In the genomic region with DNA sequence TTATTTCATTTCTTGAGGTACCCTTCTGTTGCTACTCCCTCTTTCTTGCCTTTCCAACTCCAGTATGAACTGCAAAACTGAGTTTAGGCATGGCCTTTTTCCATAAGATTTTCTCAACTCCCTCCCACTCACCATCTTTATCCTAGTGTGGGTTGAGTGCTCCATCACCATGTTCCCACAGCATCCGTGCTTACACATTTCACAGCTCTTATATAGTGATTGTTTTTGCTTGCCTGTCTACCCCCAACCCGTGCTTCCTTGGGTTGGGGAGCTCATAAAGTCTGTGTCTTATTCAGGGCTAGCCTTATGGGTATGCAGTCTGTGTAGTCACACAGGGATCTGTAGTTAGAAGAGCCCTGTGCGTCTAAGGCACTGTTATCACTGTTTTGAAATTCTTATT, we compare ENCODE assay signal across 23 cellular contexts.
"Had no signal": no experiment of that assay in that cellular context is flagged by ENCODE, and none has a peak within 500 bp of the region (broad histone marks: within the 10 kb centered on the region; RNA-seq: fewer than 3 reads in every experiment).

No MANE protein-coding gene starts in this region.

- ATAC-seq: activated naive CD4-positive, alpha-beta T cell treated with anti-CD3 and anti-CD28 coated beads, Interleukin-2, amount 50 U/mL, for 72 hours; activated T-cell treated with anti-CD3 and anti-CD28 coated beads, Interleukin-2, amount 50 U/mL, for 72 hours; esophagus mucosa; WTC11 had no signal

- H3K4me3 ChIP-seq: colonic mucosa, dorsolateral prefrontal cortex had no signal

- H3K9me3 ChIP-seq: colonic mucosa had no signal

- DNase-seq: activated CD4-positive, alpha-beta memory T cell treated with anti-CD3 and anti-CD28 coated beads, Interleukin-2, amount 10 ng/mL, durations not matched to agents 7 days and 5 days; activated CD4-positive, alpha-beta T cell treated with anti-CD3 and anti-CD28 coated beads for 1 hour; activated CD4-positive, alpha-beta T cell treated with anti-CD3 and anti-CD28 coated beads for 4 hours; activated CD4-positive, alpha-beta T cell treated with anti-CD3 and anti-CD28 coated beads, Interleukin-2, amount 10 ng/mL, durations not matched to agents 7 days and 5 days; activated CD4-positive, alpha-beta T cell treated with anti-CD3 and anti-CD28 coated beads, Interleukin-2, amount 50 U/mL, for 4 hours; activated CD8-positive, alpha-beta memory T cell treated with anti-CD3 and anti-CD28 coated beads for 24 hours; activated gamma-delta T cell; activated naive CD4-positive, alpha-beta T cell; activated naive CD4-positive, alpha-beta T cell treated with anti-CD3 and anti-CD28 coated beads, Interleukin-2, amount 10 ng/mL, durations not matched to agents 7 days and 5 days; activated naive CD8-positive, alpha-beta T cell treated with anti-CD3 and anti-CD28 coated beads, Interleukin-2, amount 10 ng/mL, durations not matched to agents 7 days and 5 days; activated T-cell treated with anti-CD3 and anti-CD28 coated beads, Interleukin-2, amount 50 U/mL, for 1 hour; activated T-cell treated with anti-CD3 and anti-CD28 coated beads, Interleukin-2, amount 50 U/mL, for 72 hours; brain microvascular endothelial cell; cerebellar nuclear complex; colonic mucosa; effector memory CD4-positive, alpha-beta T cell; endodermal cell; foreskin fibroblast; T-helper 2 cell had no signal

- H3K27ac ChIP-seq: brain microvascular endothelial cell, colonic mucosa had no signal

- H3K36me3 ChIP-seq: brain microvascular endothelial cell, colonic mucosa had no signal

- H3K4me1 ChIP-seq: colonic mucosa had no signal
